ENCODE assay signal across 9 cellular contexts in the genomic region with DNA sequence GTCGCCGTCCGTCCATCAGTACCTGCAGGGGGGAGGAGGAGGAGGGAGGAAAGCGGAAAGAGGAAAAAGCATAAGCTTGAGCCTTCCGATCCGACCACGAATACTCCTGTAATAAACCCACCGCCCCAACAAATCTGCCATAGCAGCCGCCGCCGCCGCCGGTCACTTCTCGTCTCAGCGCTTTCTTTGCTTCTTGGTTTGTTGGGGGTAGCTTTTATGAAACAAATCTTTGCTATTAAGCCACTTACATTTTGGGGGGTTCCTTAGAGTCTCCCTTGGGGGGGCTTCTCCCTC. TPM values are rescaled to one million over a fixed set of nuclear protein-coding genes. Genes with fewer than 3 reads are reported as not detected.
A peak's percentile ranks its signal among the peaks of the same experiment; 100 is the strongest.
DNase-seq lines count a peak whose midpoint lies in the region; ATAC-seq and TF ChIP-seq lines count a peak whose summit lies in the region.
"Had no signal": no experiment of that assay in that cellular context is flagged by ENCODE, and none has a peak within 500 bp of the region (broad histone marks: within the 10 kb centered on the region; RNA-seq: fewer than 3 reads in every experiment).

No MANE protein-coding gene starts in this region.

- no peaks in the 10 kb centered on the region for H4K20me1 ChIP-seq in GM23338 (replicated peaks; ENCODE audit: insufficient read depth)

- TF ChIP-seq CTCF in GM23338 (conservative IDR thresholded peaks at IDR 0.05; ENCODE audit: low read depth in 2 of 2) (no peak), lung (IDR thresholded peaks at IDR 0.05; ENCODE audit: control extremely low read depth, extremely low read depth) (no peak)

- peaks cover 73% of the 10 kb centered on the region for H3K27me3 ChIP-seq in ACC112 (ENCODE audit: insufficient read depth, low read length)
- peaks cover 62% of the 10 kb centered on the region for H3K27me3 ChIP-seq in GM23338 (ENCODE audit: insufficient read depth)
- H3K27me3 ChIP-seq in lung (ENCODE audit: control insufficient read depth, insufficient read depth) = no peaks in the 10 kb centered on the region

- no peaks in the 10 kb centered on the region for H3K36me3 Mint-ChIP-seq in GM23338 (ENCODE audit: low read depth)
- no peaks in the 10 kb centered on the region for H3K36me3 Mint-ChIP-seq in activated naive CD8-positive, alpha-beta T cell

- H3K9me3 Mint-ChIP-seq in GM23338 = no peaks in the 10 kb centered on the region
- no peaks in the 10 kb centered on the region for H3K9me3 Mint-ChIP-seq in activated naive CD8-positive, alpha-beta T cell (ENCODE audit: low read depth)

- peak overlapping the region; percentile 81 for H3K4me3 ChIP-seq in ACC112 (ENCODE audit: low read depth, low read length)
- H3K4me3 ChIP-seq in GM23338 = peak overlapping the region; percentile 85
- H3K4me3 ChIP-seq in lung = peak overlapping the region; percentile 55

- H3K4me1 ChIP-seq in ACC112 (ENCODE audit: control insufficient read depth, insufficient read depth, low read length, unreplicated experiment) (peaks cover under 1% of the 10 kb centered on the region), GM23338 (ENCODE audit: insufficient read depth) (peaks cover 28% of the 10 kb centered on the region), lung (ENCODE audit: control insufficient read depth in 2 of 2, insufficient read depth in 2 of 2, low read length in 2 of 2) (no peaks in the 10 kb centered on the region)

- 2% methylated on average over 13 to 15 of the region's 15 CpGs for WGBS in lung, 2 donors

- H3K4me3 Mint-ChIP-seq in GM23338 = peak overlapping the region; percentile 93
- H3K4me3 Mint-ChIP-seq in activated naive CD8-positive, alpha-beta T cell = peak overlapping the region; percentile 80

- H3K4me2 ChIP-seq in GM23338 = peak overlapping the region; percentile 94

- peaks cover 33% of the 10 kb centered on the region for H3K4me1 Mint-ChIP-seq in GM23338
- H3K4me1 Mint-ChIP-seq in activated naive CD8-positive, alpha-beta T cell (ENCODE audit: low read depth) = peaks cover 25% of the 10 kb centered on the region

- peaks cover 34% of the 10 kb centered on the region for H3K27me3 Mint-ChIP-seq in GM23338 (ENCODE audit: insufficient read depth, low read depth, poor library complexity)
- peaks cover 36% of the 10 kb centered on the region for H3K27me3 Mint-ChIP-seq in activated naive CD8-positive, alpha-beta T cell

- H3K9me3 ChIP-seq in lung (ENCODE audit: control insufficient read depth in 2 of 2, insufficient read depth in 1 of 2, low read length in 1 of 2) = no peaks in the 10 kb centered on the region

- H2AFZ ChIP-seq in ACC112 (ENCODE audit: low read length, unreplicated experiment) (peak overlapping the region; percentile 89), GM23338 (peak overlapping the region; percentile 96)

- H3K27ac ChIP-seq in ACC112 (ENCODE audit: low read depth, low read length) (no peak overlapping the region), GM23338 (ENCODE audit: low read depth) (no peak overlapping the region), lung (ENCODE audit: low read depth in 1 of 2, low read length in 1 of 2) (peak overlapping the region; percentile 22 to 30)
- H3K27ac ChIP-seq: epithelial cell of prostate had no signal

- no peak for DNase-seq in GM23338 (ENCODE audit: low spot score)
- no peak for DNase-seq in lung (ENCODE audit: low spot score)
- no peak for DNase-seq in superior temporal gyrus (ENCODE audit: extremely low spot score)
- no peak for DNase-seq in NCI-H187 treated with DMSO at 0.1 percent for 48 hours (lab: John Stamatoyannopoulos, UW)

- H3K79me2 ChIP-seq in ACC112 (ENCODE audit: control insufficient read depth, insufficient read depth, low read length, unreplicated experiment) (no peaks in the 10 kb centered on the region), GM23338 (replicated peaks; ENCODE audit: insufficient read depth) (no peaks in the 10 kb centered on the region)

- H3K36me3 ChIP-seq in ACC112 (ENCODE audit: insufficient read depth, low read length) = no peaks in the 10 kb centered on the region
- no peaks in the 10 kb centered on the region for H3K36me3 ChIP-seq in GM23338 (ENCODE audit: insufficient read depth)
- no peaks in the 10 kb centered on the region for H3K36me3 ChIP-seq in lung (ENCODE audit: control insufficient read depth in 2 of 2, insufficient read depth in 2 of 2, low read length in 2 of 2)

- 0 out of 2 replicates have a peak, but pooled peaks cover 6% of the 10 kb centered on the region for H3F3A ChIP-seq in GM23338 (replicated peaks; ENCODE audit: low read depth)

- no peak overlapping the region for H3K27ac Mint-ChIP-seq in GM23338
- no peak overlapping the region for H3K27ac Mint-ChIP-seq in activated naive CD8-positive, alpha-beta T cell

- no peaks in the 10 kb centered on the region for H3K9me2 ChIP-seq in GM23338 (ENCODE audit: insufficient read depth)

- ATAC-seq in GM23338 = no peak
- ATAC-seq in lung (ENCODE audit: insufficient read depth, low FRiP score) = no peak
- ATAC-seq in HG03097 (IDR thresholded peaks at IDR 0.05; ENCODE audit: low FRiP score, unreplicated experiment) = no peak
- ATAC-seq in GM21825 (IDR thresholded peaks at IDR 0.05; ENCODE audit: unreplicated experiment) = no peak

TF ChIP-seq in GM23338, 12 proteins besides CTCF, POLR2A, EP300 and RAD21:
- no peak for TF ChIP-seq NANOG (IDR thresholded peaks at IDR 0.05; ENCODE audit: borderline replicate concordance)
- no peak for TF ChIP-seq CREB1 (CRISPR knock-in tag; IDR thresholded peaks at IDR 0.05; ENCODE audit: low read depth)
- no peak for TF ChIP-seq ZNF331 (CRISPR knock-in tag; IDR thresholded peaks at IDR 0.05; ENCODE audit: low read depth)
- TF ChIP-seq EZH2phosphoT487 (IDR thresholded peaks at IDR 0.05; ENCODE audit: unreplicated experiment) = no peak
- peak; percentile 18 for TF ChIP-seq EZH2 (IDR thresholded peaks at IDR 0.05; ENCODE audit: low read depth, unreplicated experiment)
- no peak for TF ChIP-seq JUNB (IDR thresholded peaks at IDR 0.05; ENCODE audit: unreplicated experiment)
- no peak; the same call in 1 of the 2 replicates for TF ChIP-seq POLR2AphosphoS5 (IDR thresholded peaks at IDR 0.05; ENCODE audit: low read depth)
- no peak for TF ChIP-seq ZNF114 (CRISPR knock-in tag; IDR thresholded peaks at IDR 0.05)
- TF ChIP-seq ETS1 (IDR thresholded peaks at IDR 0.05) = no peak

RNA-seq across cellular contexts. Expression of gene ADGRB3, which starts 0.3 kb away (rescaled TPM):
- 1.9 and 4.0 TPM in 2 replicates for total RNA-seq in GM23338 (2014; rRNA removed; shearing (Covaris generic))
- polyA plus RNA-seq in GM23338 (2016; fragmentation: Nextera tagmentation; extraction: Ambion mirVana) (0.63 and 0.92 TPM in 2 replicates), lung (under 1 TPM; 0.47 to 0.56 TPM)
- total RNA-seq in lung = 10 to 100 TPM in 1 of 2 donors, 1 to 10 TPM in 1; 3.3 to 24.6 TPM

Comparison
In these comparisons a context has a peak if more than half of its experiments do, and no peak if none do; other contexts are left out.
1. H3K27ac ChIP-seq: peak in lung (2 of 2); none in ACC112 (single experiment) and GM23338 (single experiment).
2. Peak in every context shown above with its lines, with median percentiles within 50 percentile points of each other: H3K4me3 ChIP-seq.